In the genomic region with DNA sequence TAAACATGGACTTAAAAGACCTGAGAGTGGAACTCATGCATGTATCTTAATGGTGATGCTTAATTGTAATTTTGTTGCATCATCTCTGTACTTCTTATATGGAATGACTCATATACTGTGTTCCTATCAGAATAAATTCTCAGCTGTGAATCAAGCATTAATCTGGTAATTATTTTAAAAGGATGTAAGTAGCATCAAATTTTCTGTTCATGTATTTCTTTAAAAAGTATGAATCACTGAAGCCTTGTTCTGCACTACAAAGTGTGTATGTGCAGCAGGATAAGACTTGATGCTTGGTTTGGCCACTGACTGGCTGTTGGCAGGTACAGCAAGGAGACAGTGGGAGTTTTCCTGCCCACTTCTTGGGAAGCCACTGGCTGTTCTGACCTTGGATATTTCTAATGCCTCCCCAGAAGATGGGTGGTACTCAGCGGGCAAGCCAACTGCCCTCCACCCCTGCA, we compare ENCODE assay signal across 17 cellular contexts.
DNase-seq lines count a peak whose midpoint lies in the region; ATAC-seq and TF ChIP-seq lines count a peak whose summit lies in the region.
"Had no signal": no experiment of that assay in that cellular context is flagged by ENCODE, and none has a peak within 500 bp of the region (broad histone marks: within the 10 kb centered on the region; RNA-seq: fewer than 3 reads in every experiment).

No MANE protein-coding gene starts in this region.

- no peaks in the 10 kb centered on the region for H3K27me3 Mint-ChIP-seq in activated CD8-positive, alpha-beta T cell treated with anti-CD3 and anti-CD28 coated beads for 36 hours
- H3K27me3 Mint-ChIP-seq in activated CD8-positive, alpha-beta T cell treated with anti-CD3 and anti-CD28 coated beads, Interleukin-2, amount 10 ng/mL, durations not matched to agents 7 days and 5 days (ENCODE audit: low read depth) = no peaks in the 10 kb centered on the region
- H3K27me3 Mint-ChIP-seq: IgD-negative memory B cell had no signal

- intact Hi-C loops in activated CD8-positive, alpha-beta T cell treated with anti-CD3 and anti-CD28 coated beads for 36 hours (cut with micrococcal nuclease) = no loop called here

- H3K9me3 ChIP-seq in neutrophil = no peaks in the 10 kb centered on the region
- H3K9me3 ChIP-seq: ovary had no signal

- H3K27ac Mint-ChIP-seq in activated CD8-positive, alpha-beta T cell treated with anti-CD3 and anti-CD28 coated beads for 36 hours = peak overlapping the region; percentile 77
- H3K27ac Mint-ChIP-seq in activated CD8-positive, alpha-beta T cell treated with anti-CD3 and anti-CD28 coated beads, Interleukin-2, amount 10 ng/mL, durations not matched to agents 7 days and 5 days = no peak overlapping the region
- H3K27ac Mint-ChIP-seq: IgD-negative memory B cell had no signal

- POLR2A ChIA-PET in activated CD8-positive, alpha-beta T cell treated with anti-CD3 and anti-CD28 coated beads for 36 hours (lab: Charles Lee) = interaction anchor here (1.2 kb wide), 1 partner anchor 158 kb away, joined by 3 read pairs; no protein-coding TSS in a partner anchor
- POLR2A ChIA-PET in activated CD8-positive, alpha-beta T cell treated with anti-CD3 and anti-CD28 coated beads, Interleukin-2, amount 10 ng/mL, durations not matched to agents 7 days and 5 days (lab: Charles Lee) = interaction anchor here (0.5 kb wide), 1 partner anchor 40 kb away, joined by 3 read pairs; no protein-coding TSS in a partner anchor

- peaks cover 22 to 28% of the 10 kb centered on the region in 2 experiments for H3K4me1 ChIP-seq in neutrophil (ENCODE audit: control insufficient read depth in 1 of 2, insufficient read depth in 1 of 2, low read depth in 1 of 2, low read length in 1 of 2)

- peak overlapping the region; percentile 69 for H3K27ac ChIP-seq in neutrophil
- H3K27ac ChIP-seq: ovary had no signal

- H3K9me3 Mint-ChIP-seq in activated CD8-positive, alpha-beta T cell treated with anti-CD3 and anti-CD28 coated beads for 36 hours = no peaks in the 10 kb centered on the region
- H3K9me3 Mint-ChIP-seq in activated CD8-positive, alpha-beta T cell treated with anti-CD3 and anti-CD28 coated beads, Interleukin-2, amount 10 ng/mL, durations not matched to agents 7 days and 5 days (ENCODE audit: insufficient read depth) = no peaks in the 10 kb centered on the region

- CTCF ChIA-PET in activated CD8-positive, alpha-beta T cell treated with anti-CD3 and anti-CD28 coated beads for 36 hours (lab: Charles Lee) = interaction anchor here (1.3 to 1.4 kb wide), 3 partner anchors 19 to 336 kb away, joined by 3 to 5 read pairs (median 3); no protein-coding TSS in a partner anchor
- CTCF ChIA-PET in activated CD8-positive, alpha-beta T cell treated with anti-CD3 and anti-CD28 coated beads, Interleukin-2, amount 10 ng/mL, durations not matched to agents 7 days and 5 days (lab: Charles Lee) = no interaction called here

- TF ChIP-seq CTCF in activated CD8-positive, alpha-beta T cell treated with anti-CD3 and anti-CD28 coated beads for 36 hours (IDR thresholded peaks at IDR 0.05) = no peak
- TF ChIP-seq CTCF in neutrophil (IDR thresholded peaks at IDR 0.05) = no peak

- peaks cover 2% of the 10 kb centered on the region for H3K36me3 Mint-ChIP-seq in activated CD8-positive, alpha-beta T cell treated with anti-CD3 and anti-CD28 coated beads for 36 hours (ENCODE audit: low read depth)
- H3K36me3 Mint-ChIP-seq in activated CD8-positive, alpha-beta T cell treated with anti-CD3 and anti-CD28 coated beads, Interleukin-2, amount 10 ng/mL, durations not matched to agents 7 days and 5 days (ENCODE audit: low read depth) = no peaks in the 10 kb centered on the region

- H3K27me3 ChIP-seq in neutrophil = no peaks in the 10 kb centered on the region
- H3K27me3 ChIP-seq: ovary had no signal

- ATAC-seq in activated CD8-positive, alpha-beta T cell treated with anti-CD3 and anti-CD28 coated beads for 36 hours = peak; percentile 81
- ATAC-seq in activated CD8-positive, alpha-beta T cell treated with anti-CD3 and anti-CD28 coated beads, Interleukin-2, amount 10 ng/mL, durations not matched to agents 7 days and 5 days = no peak

- no peaks in the 10 kb centered on the region for H3K36me3 ChIP-seq in neutrophil
- H3K36me3 ChIP-seq: ovary had no signal

- no peak overlapping the region for H3K4me3 Mint-ChIP-seq in activated CD8-positive, alpha-beta T cell treated with anti-CD3 and anti-CD28 coated beads for 36 hours
- no peak overlapping the region for H3K4me3 Mint-ChIP-seq in activated CD8-positive, alpha-beta T cell treated with anti-CD3 and anti-CD28 coated beads, Interleukin-2, amount 10 ng/mL, durations not matched to agents 7 days and 5 days
- H3K4me3 Mint-ChIP-seq: IgD-negative memory B cell had no signal

- DNase-seq in activated CD8-positive, alpha-beta T cell treated with anti-CD3 and anti-CD28 coated beads for 36 hours = no peak
- DNase-seq in activated CD8-positive, alpha-beta T cell treated with anti-CD3 and anti-CD28 coated beads, Interleukin-2, amount 10 ng/mL, durations not matched to agents 7 days and 5 days = no peak
- DNase-seq in LHCN-M2 (ENCODE audit: low read depth) (peak; percentile 22), dedifferentiated amniotic fluid mesenchymal stem cell (ENCODE audit: extremely low spot score) (peak; percentile 37), HPDE6-E6E7 (ENCODE audit: extremely low spot score) (no peak), HK-2 (ENCODE audit: unreplicated experiment) (no peak)
- no peak for DNase-seq in activated effector memory CD4-positive, alpha-beta T cell treated with Interleukin-2 at 50 U/mL for 16 hours
- DNase-seq: ACHN; DMS 273 treated with DMSO at 0.1 percent for 48 hours; NCI-H146; NCI-H82; ovary; SIG-M5; stimulated activated CD4-positive, alpha-beta T cell treated with anti-CD3 and anti-CD28 coated beads, Interleukin-15, amount 100 ng/mL, for 24 hours; trophoblast cell had no signal

- H3K4me1 Mint-ChIP-seq in activated CD8-positive, alpha-beta T cell treated with anti-CD3 and anti-CD28 coated beads for 36 hours (ENCODE audit: low read depth) = peaks cover 52% of the 10 kb centered on the region
- H3K4me1 Mint-ChIP-seq in activated CD8-positive, alpha-beta T cell treated with anti-CD3 and anti-CD28 coated beads, Interleukin-2, amount 10 ng/mL, durations not matched to agents 7 days and 5 days (ENCODE audit: low read depth) = peaks cover 27% of the 10 kb centered on the region

- H3K4me3 ChIP-seq in neutrophil (ENCODE audit: low read depth in 1 of 2, low read length in 1 of 2) = no peak overlapping the region
- H3K4me3 ChIP-seq: ovary had no signal

Comparison
In these comparisons a context has a peak if more than half of its experiments do, and no peak if none do; other contexts are left out.
1. DNase-seq: peak in LHCN-M2 (single experiment) and dedifferentiated amniotic fluid mesenchymal stem cell (single experiment); none in activated CD8-positive, alpha-beta T cell treated with anti-CD3 and anti-CD28 coated beads for 36 hours (single experiment), activated CD8-positive, alpha-beta T cell treated with anti-CD3 and anti-CD28 coated beads, Interleukin-2, amount 10 ng/mL, durations not matched to agents 7 days and 5 days (single experiment), HPDE6-E6E7 (single experiment), activated effector memory CD4-positive, alpha-beta T cell treated with Interleukin-2 at 50 U/mL for 16 hours (single experiment) and HK-2 (single experiment).